ENCODE assay signal across 12 cellular contexts in the genomic region with DNA sequence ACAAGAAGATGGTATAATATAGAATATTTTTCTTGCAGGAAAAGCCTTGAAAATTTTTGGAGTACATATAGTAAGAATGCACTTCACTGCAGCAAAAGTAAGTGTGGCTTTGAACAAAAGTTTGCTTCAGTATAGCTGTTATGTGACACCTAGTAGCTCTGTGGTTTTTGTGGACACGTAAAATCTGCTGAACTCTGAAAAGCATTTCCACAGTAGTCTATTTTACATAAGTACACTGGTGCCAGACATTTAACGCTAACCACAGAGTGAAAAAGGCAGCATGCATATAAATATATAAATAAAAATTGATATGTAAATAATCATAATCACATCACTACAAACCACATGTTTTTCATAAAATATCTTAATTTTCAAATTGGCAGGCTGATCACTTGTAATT. TPM values are rescaled to one million over a fixed set of nuclear protein-coding genes. Genes with fewer than 3 reads are reported as not detected.
DNase-seq lines count a peak whose midpoint lies in the region; ATAC-seq and TF ChIP-seq lines count a peak whose summit lies in the region.
"Had no signal": no experiment of that assay in that cellular context is flagged by ENCODE, and none has a peak within 500 bp of the region (broad histone marks: within the 10 kb centered on the region; RNA-seq: fewer than 3 reads in every experiment).

No MANE protein-coding gene starts in this region.

- no peak for TF ChIP-seq RAD21 in SK-N-SH (IDR thresholded peaks at IDR 0.05; ENCODE audit: low read length)

- H3F3A ChIP-seq in SK-N-SH (replicated peaks; ENCODE audit: insufficient read depth): no peaks in the 10 kb centered on the region

- no peaks in the 10 kb centered on the region for H3K36me3 Mint-ChIP-seq in T-helper 17 cell (ENCODE audit: low read depth)
- H3K36me3 Mint-ChIP-seq in Caco-2 (ENCODE audit: insufficient read depth, unreplicated experiment): no peaks in the 10 kb centered on the region
- H3K36me3 Mint-ChIP-seq: activated naive CD8-positive, alpha-beta T cell; CD4-positive, alpha-beta memory T cell had no signal

- H3K27ac Mint-ChIP-seq in T-helper 17 cell: no peak overlapping the region
- H3K27ac Mint-ChIP-seq in Caco-2 (ENCODE audit: unreplicated experiment): no peak overlapping the region
- H3K27ac Mint-ChIP-seq: activated naive CD8-positive, alpha-beta T cell had no signal

- H3K27me3 ChIP-seq in SK-N-SH (ENCODE audit: insufficient read depth) (no peaks in the 10 kb centered on the region; the same call in 1 of the 2 replicates), Caco-2 (replicated peaks; ENCODE audit: control insufficient read depth, insufficient read depth, low read length) (no peaks in the 10 kb centered on the region)

- BruUV-seq in Caco-2 (replicated peaks; lab: Mats Ljungman, UMichigan): no TSS peak

- POLR2A ChIA-PET in SK-N-SH (lab: Yijun Ruan, JAX) (no interaction called here), Caco-2 (lab: Charles Lee) (no interaction called here)

- H3K27me3 Mint-ChIP-seq in T-helper 17 cell: no peaks in the 10 kb centered on the region
- peaks cover 11% of the 10 kb centered on the region for H3K27me3 Mint-ChIP-seq in Caco-2 (ENCODE audit: insufficient read depth, unreplicated experiment)

- H3K4me3 Mint-ChIP-seq in T-helper 17 cell (no peak overlapping the region), Caco-2 (ENCODE audit: unreplicated experiment) (no peak overlapping the region)
- H3K4me3 Mint-ChIP-seq: activated naive CD8-positive, alpha-beta T cell had no signal

- H3K4me1 Mint-ChIP-seq in T-helper 17 cell: peaks cover 6% of the 10 kb centered on the region
- no peaks in the 10 kb centered on the region for H3K4me1 Mint-ChIP-seq in Caco-2 (ENCODE audit: low read depth, unreplicated experiment)

- H3K79me2 ChIP-seq in SK-N-SH (ENCODE audit: insufficient read depth): no peaks in the 10 kb centered on the region

- WGBS in SK-N-SH (ENCODE audit: low lambda C conversion rate): 16% methylated on average over 2 of the region's 2 CpGs

- H2AFZ ChIP-seq in SK-N-SH (ENCODE audit: low read depth): no peak overlapping the region

- H3K9me3 ChIP-seq in T-helper 17 cell (ENCODE audit: control insufficient read depth, low read length, poor library complexity, severe bottlenecking) (no peaks in the 10 kb centered on the region), SK-N-SH (no peaks in the 10 kb centered on the region), Caco-2 (no peaks in the 10 kb centered on the region)

- ATAC-seq in GM18502 (IDR thresholded peaks at IDR 0.05; ENCODE audit: poor library complexity, unreplicated experiment) (peak; percentile 99), GM21360 (IDR thresholded peaks at IDR 0.05; ENCODE audit: unreplicated experiment) (peak; percentile 90), HG03103 (IDR thresholded peaks at IDR 0.05; ENCODE audit: low read depth, unreplicated experiment) (peak; percentile 98), T-helper 17 cell (peak; percentile 61)
- ATAC-seq: sciatic nerve had no signal

- H4K20me1 ChIP-seq in SK-N-SH (ENCODE audit: insufficient read depth): no peaks in the 10 kb centered on the region

- intact Hi-C loops in Caco-2 (cut with micrococcal nuclease; ENCODE audit: unreplicated experiment): no loop called here

- H3K4me2 ChIP-seq in SK-N-SH: no peak overlapping the region

- H3K36me3 ChIP-seq in SK-N-SH (replicated peaks in 1 of 2; ENCODE audit: control insufficient read depth in 1 of 2, insufficient read depth in 2 of 2, low read length in 1 of 2): no peaks in the 10 kb centered on the region
- no peaks in the 10 kb centered on the region for H3K36me3 ChIP-seq in Caco-2 (ENCODE audit: control insufficient read depth, insufficient read depth, low read length)

- no peak overlapping the region for H3K4me3 ChIP-seq in coronary artery
- no peak overlapping the region for H3K4me3 ChIP-seq in SK-N-SH (ENCODE audit: low read depth in 2 of 2, low read length in 1 of 2)
- H3K4me3 ChIP-seq in Caco-2 (ENCODE audit: low read depth, low read length): no peak overlapping the region

- no peak for TF ChIP-seq CTCF in coronary artery (IDR thresholded peaks at IDR 0.05)
- TF ChIP-seq CTCF in SK-N-SH (IDR thresholded peaks at IDR 0.05): no peak
- TF ChIP-seq CTCF in Caco-2 (IDR thresholded peaks at IDR 0.05; ENCODE audit: insufficient read depth in 1 of 2, low read depth in 1 of 2, low read length in 1 of 2, severe bottlenecking in 1 of 2, unreplicated experiment in 1 of 2): no peak

- H3K9me2 ChIP-seq in SK-N-SH: no peaks in the 10 kb centered on the region

- H3K4me1 ChIP-seq in SK-N-SH (ENCODE audit: control insufficient read depth in 1 of 2, insufficient read depth in 2 of 2, low read depth in 1 of 2, low read length in 1 of 2) (no peaks in the 10 kb centered on the region), Caco-2 (no peaks in the 10 kb centered on the region)

- H3K9ac ChIP-seq in SK-N-SH: no peak overlapping the region

- H3K27ac ChIP-seq in coronary artery (no peak overlapping the region), SK-N-SH (ENCODE audit: low read depth in 2 of 2, low read length in 1 of 2) (no peak overlapping the region)

- no peak for TF ChIP-seq EP300 in SK-N-SH (IDR thresholded peaks at IDR 0.05; ENCODE audit: borderline replicate concordance in 1 of 2, low read depth in 1 of 2, low read length in 1 of 2)

- peaks cover 10% of the 10 kb centered on the region for H3K9me3 Mint-ChIP-seq in Caco-2 (ENCODE audit: unreplicated experiment)
- H3K9me3 Mint-ChIP-seq: CD4-positive, alpha-beta memory T cell had no signal

- CTCF ChIA-PET in SK-N-SH (lab: Yijun Ruan, JAX): interaction anchor here (0.6 to 1.8 kb wide), 3 partner anchors 14 to 70 kb away, joined by 3 to 7 read pairs (median 3); no protein-coding TSS in a partner anchor
- CTCF ChIA-PET in Caco-2 (lab: Charles Lee): no interaction called here

- DNase-seq in T-helper 17 cell (no peak), coronary artery (ENCODE audit: low spot score) (no peak), SK-N-SH (no peak), Caco-2 (no peak), NCI-H226 (no peak)
- DNase-seq: T1000 had no signal

TF ChIP-seq in SK-N-SH, 30 proteins besides CTCF, POLR2A, EP300 and RAD21:
- no peak for TF ChIP-seq FOXM1 (IDR thresholded peaks at IDR 0.05; ENCODE audit: low read depth)
- TF ChIP-seq MEF2A (IDR thresholded peaks at IDR 0.05; ENCODE audit: borderline replicate concordance, low read depth): no peak

RNA-seq across cellular contexts. Expression of a gene that starts 39.8 kb away (rescaled TPM):
- total RNA-seq in T-helper 17 cell (10 to 100 TPM; 73.8 to 95.8 TPM), Caco-2 (2022) (42.6 and 43.2 TPM in 2 replicates)
- 34.5 and 38.3 TPM in 2 replicates for polyA plus RNA-seq in SK-N-SH (2012; rRNA removed)
- 34.9 and 38.4 TPM in 2 replicates for polyA plus RNA-seq in SK-N-SH (2012; cell fraction: cytosol; rRNA removed)
- polyA plus RNA-seq in SK-N-SH (2012; cell fraction: nucleus; rRNA removed): 65.5 and 68.7 TPM in 2 replicates

RNA-seq across cellular contexts. Expression of a gene that starts 40.0 kb away (rescaled TPM):
- total RNA-seq in T-helper 17 cell: 10 to 100 TPM; 12.6 to 16.1 TPM
- 1.6 and 1.7 TPM in 2 replicates for polyA plus RNA-seq in SK-N-SH (2012; rRNA removed)
- 1.6 and 2.3 TPM in 2 replicates for polyA plus RNA-seq in SK-N-SH (2012; cell fraction: cytosol; rRNA removed)
- 1.6 and 3.0 TPM in 2 replicates for polyA plus RNA-seq in SK-N-SH (2012; cell fraction: nucleus; rRNA removed)
- total RNA-seq in Caco-2 (2022): 6.8 and 8.9 TPM in 2 replicates
